ENCODE assay signal across 16 cellular contexts in genomic region chr5:39513236-39513635, GRCh38.
DNase-seq lines count a peak whose midpoint lies in the region; ATAC-seq, FAIRE-seq and TF ChIP-seq lines count a peak whose summit lies in the region.
"Had no signal": no experiment of that assay in that cellular context is flagged by ENCODE, and none has a peak within 500 bp of the region (broad histone marks: within the 10 kb centered on the region; RNA-seq: fewer than 3 reads in every experiment).

No MANE protein-coding gene starts in this region.

- BruUV-seq in PC-3 (replicated peaks; lab: Mats Ljungman, UMichigan) = no TSS peak

- no peak overlapping the region for H3K9ac ChIP-seq in PC-3 (ENCODE audit: low read length)

- no peak overlapping the region for H3K4me3 ChIP-seq in PC-3 (ENCODE audit: low read length)
- no peak overlapping the region for H3K4me3 ChIP-seq in bronchial epithelial cell (ENCODE audit: low read depth, low read length)

- no peak overlapping the region for H3K4me3 Mint-ChIP-seq in activated CD8-positive, alpha-beta T cell treated with anti-CD3 and anti-CD28 coated beads, Interleukin-2, amount 10 ng/mL, durations not matched to agents 7 days and 5 days
- H3K4me3 Mint-ChIP-seq: activated CD4-positive, alpha-beta T cell treated with anti-CD3 and anti-CD28 coated beads, Interleukin-2, amount 10 ng/mL, durations not matched to agents 7 days and 5 days; activated naive CD4-positive, alpha-beta T cell treated with anti-CD3 and anti-CD28 coated beads, Interleukin-2, amount 10 ng/mL, durations not matched to agents 7 days and 5 days had no signal

- no peaks in the 10 kb centered on the region for H3K9me2 ChIP-seq in PC-3 (replicated peaks; ENCODE audit: low read length)

- intact Hi-C loops in PC-3 (cut with micrococcal nuclease) = loop anchor here (1.0 to 5.0 kb wide), 2 partner anchors 65 to 91 kb away; partner anchors contain the start of gene DAB2

- H4K20me1 ChIP-seq in PC-3 (ENCODE audit: low read length) = no peaks in the 10 kb centered on the region

- H3K27me3 ChIP-seq in PC-3 (ENCODE audit: low read length) (no peaks in the 10 kb centered on the region), bronchial epithelial cell (ENCODE audit: control insufficient read depth, insufficient read depth, low read length) (no peaks in the 10 kb centered on the region)

- FAIRE-seq in bronchial epithelial cell (lab: Jason Lieb, UNC) = no peak
- FAIRE-seq: GM12891 had no signal

- peak overlapping the region; percentile 4; the same call in 1 of the 2 replicates for H3K27ac ChIP-seq in PC-3 (ENCODE audit: low read length)

- H3F3A ChIP-seq in PC-3 (ENCODE audit: low read length, unreplicated experiment) = no peaks in the 10 kb centered on the region

- in situ Hi-C loops in KBM-7 (cut with MboI; ENCODE audit: low pct_unique_long_range_greater_than_20kb, low sequenced_read_pairs) = no loop called here

- DNase-seq in Daoy (ENCODE audit: low read depth) = peak; percentile 58
- peak; percentile 89 for DNase-seq in PC-3
- peak; percentile 47 for DNase-seq in bronchial epithelial cell (ENCODE audit: low read depth)
- DNase-seq in myocyte (ENCODE audit: low read depth) = peak; percentile 52
- no peak for DNase-seq in dedifferentiated amniotic fluid mesenchymal stem cell (ENCODE audit: extremely low spot score)
- DNase-seq in KBM-7 = no peak
- DNase-seq in activated CD8-positive, alpha-beta T cell treated with anti-CD3 and anti-CD28 coated beads, Interleukin-2, amount 10 ng/mL, durations not matched to agents 7 days and 5 days = no peak
- no peak for DNase-seq in stimulated activated naive CD4-positive, alpha-beta T cell (lab: John Stamatoyannopoulos, UW)
- DNase-seq: activated CD4-positive, alpha-beta T cell treated with anti-CD3 and anti-CD28 coated beads, Interleukin-2, amount 10 ng/mL, durations not matched to agents 7 days and 5 days; activated naive CD4-positive, alpha-beta T cell treated with anti-CD3 and anti-CD28 coated beads, Interleukin-2, amount 10 ng/mL, durations not matched to agents 7 days and 5 days; GF-D8; hippocampal formation; occipital lobe had no signal

- H3K27me3 Mint-ChIP-seq in activated CD8-positive, alpha-beta T cell treated with anti-CD3 and anti-CD28 coated beads, Interleukin-2, amount 10 ng/mL, durations not matched to agents 7 days and 5 days (ENCODE audit: low read depth) = peaks cover 3% of the 10 kb centered on the region
- H3K27me3 Mint-ChIP-seq: activated naive CD4-positive, alpha-beta T cell treated with anti-CD3 and anti-CD28 coated beads, Interleukin-2, amount 10 ng/mL, durations not matched to agents 7 days and 5 days had no signal

- no peaks in the 10 kb centered on the region for H3K4me1 Mint-ChIP-seq in activated CD8-positive, alpha-beta T cell treated with anti-CD3 and anti-CD28 coated beads, Interleukin-2, amount 10 ng/mL, durations not matched to agents 7 days and 5 days (ENCODE audit: low read depth)
- H3K4me1 Mint-ChIP-seq: activated CD4-positive, alpha-beta T cell treated with anti-CD3 and anti-CD28 coated beads, Interleukin-2, amount 10 ng/mL, durations not matched to agents 7 days and 5 days; activated naive CD4-positive, alpha-beta T cell treated with anti-CD3 and anti-CD28 coated beads, Interleukin-2, amount 10 ng/mL, durations not matched to agents 7 days and 5 days had no signal

- H3K4me2 ChIP-seq in PC-3 (ENCODE audit: low read length) = peak overlapping the region; percentile 32

- no peaks in the 10 kb centered on the region for H3K36me3 Mint-ChIP-seq in activated CD8-positive, alpha-beta T cell treated with anti-CD3 and anti-CD28 coated beads, Interleukin-2, amount 10 ng/mL, durations not matched to agents 7 days and 5 days (ENCODE audit: low read depth)
- H3K36me3 Mint-ChIP-seq: activated naive CD4-positive, alpha-beta T cell treated with anti-CD3 and anti-CD28 coated beads, Interleukin-2, amount 10 ng/mL, durations not matched to agents 7 days and 5 days had no signal

- no peak overlapping the region for H3K27ac Mint-ChIP-seq in activated CD8-positive, alpha-beta T cell treated with anti-CD3 and anti-CD28 coated beads, Interleukin-2, amount 10 ng/mL, durations not matched to agents 7 days and 5 days
- H3K27ac Mint-ChIP-seq: activated CD4-positive, alpha-beta T cell treated with anti-CD3 and anti-CD28 coated beads, Interleukin-2, amount 10 ng/mL, durations not matched to agents 7 days and 5 days; activated naive CD4-positive, alpha-beta T cell treated with anti-CD3 and anti-CD28 coated beads, Interleukin-2, amount 10 ng/mL, durations not matched to agents 7 days and 5 days had no signal

- H3K4me1 ChIP-seq in PC-3 (ENCODE audit: insufficient read depth, low read length) = peaks cover 39% of the 10 kb centered on the region

- POLR2A ChIA-PET in PC-3 (lab: Charles Lee; ENCODE audit: unreplicated experiment) = interaction anchor here (0.6 kb wide), 1 partner anchor 11 kb away, joined by 3 read pairs; no protein-coding TSS in a partner anchor
- POLR2A ChIA-PET in activated CD8-positive, alpha-beta T cell treated with anti-CD3 and anti-CD28 coated beads, Interleukin-2, amount 10 ng/mL, durations not matched to agents 7 days and 5 days (lab: Charles Lee) = no interaction called here

- CTCF ChIA-PET in PC-3 (lab: Charles Lee) = no interaction called here
- CTCF ChIA-PET in activated CD8-positive, alpha-beta T cell treated with anti-CD3 and anti-CD28 coated beads, Interleukin-2, amount 10 ng/mL, durations not matched to agents 7 days and 5 days (lab: Charles Lee) = no interaction called here

- H3K9me3 ChIP-seq in PC-3 (ENCODE audit: low read length) = no peaks in the 10 kb centered on the region

- H3K36me3 ChIP-seq in PC-3 (ENCODE audit: low read depth, low read length) (no peaks in the 10 kb centered on the region), bronchial epithelial cell (ENCODE audit: control insufficient read depth, insufficient read depth, low read length) (no peaks in the 10 kb centered on the region)

- no peak for TF ChIP-seq CTCF in PC-3 (conservative IDR thresholded peaks at IDR 0.05; ENCODE audit: low read depth, low read length)
- no peak for TF ChIP-seq CTCF in bronchial epithelial cell (IDR thresholded peaks at IDR 0.05; ENCODE audit: insufficient read depth, low read length, severe bottlenecking)

- no peaks in the 10 kb centered on the region for H3K9me3 Mint-ChIP-seq in activated CD8-positive, alpha-beta T cell treated with anti-CD3 and anti-CD28 coated beads, Interleukin-2, amount 10 ng/mL, durations not matched to agents 7 days and 5 days (ENCODE audit: insufficient read depth)
- H3K9me3 Mint-ChIP-seq: activated CD4-positive, alpha-beta T cell treated with anti-CD3 and anti-CD28 coated beads, Interleukin-2, amount 10 ng/mL, durations not matched to agents 7 days and 5 days; activated naive CD4-positive, alpha-beta T cell treated with anti-CD3 and anti-CD28 coated beads, Interleukin-2, amount 10 ng/mL, durations not matched to agents 7 days and 5 days had no signal

- peak; percentile 86 for ATAC-seq in PC-3
- no peak for ATAC-seq in activated CD8-positive, alpha-beta T cell treated with anti-CD3 and anti-CD28 coated beads, Interleukin-2, amount 10 ng/mL, durations not matched to agents 7 days and 5 days
- ATAC-seq: left lobe of liver, sciatic nerve had no signal

- no peaks in the 10 kb centered on the region for H3K79me2 ChIP-seq in PC-3 (ENCODE audit: low read length)

- H2AFZ ChIP-seq in PC-3 (ENCODE audit: low read length) = no peak overlapping the region

Comparison
In these comparisons a context has a peak if more than half of its experiments do, and no peak if none do; other contexts are left out.
1. DNase-seq: peak in Daoy (single experiment), PC-3 (single experiment), bronchial epithelial cell (single experiment) and myocyte (single experiment); none in dedifferentiated amniotic fluid mesenchymal stem cell (single experiment), KBM-7 (single experiment), activated CD8-positive, alpha-beta T cell treated with anti-CD3 and anti-CD28 coated beads, Interleukin-2, amount 10 ng/mL, durations not matched to agents 7 days and 5 days (single experiment) and stimulated activated naive CD4-positive, alpha-beta T cell (0 of 6).